Comparison of ENCODE assay signal across 1 cellular context in the genomic region with DNA sequence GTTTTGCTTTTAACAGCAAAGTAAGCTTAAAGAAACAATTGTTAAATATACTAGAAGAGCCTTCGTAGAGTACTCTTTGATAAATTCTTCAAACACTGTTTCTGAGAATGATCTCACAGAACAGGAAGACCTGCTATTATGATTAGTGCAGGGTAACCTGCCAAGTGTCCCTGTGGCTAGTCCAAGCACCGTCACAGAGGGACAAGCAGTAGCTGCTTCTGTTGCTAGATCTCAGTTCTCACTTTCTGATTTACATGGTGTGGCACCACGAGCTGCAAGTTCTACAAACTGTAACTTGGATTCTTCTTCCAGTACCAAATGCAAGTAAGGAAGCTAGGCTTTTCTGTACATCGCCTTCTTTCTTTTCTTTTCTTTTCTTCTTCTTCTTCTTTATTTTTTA.
TF ChIP-seq lines count a peak whose summit lies in the region.

No MANE protein-coding gene starts in this region.

TF ChIP-seq in GM12878, 131 proteins besides CTCF, POLR2A, EP300 and RAD21 (continued from another document and continues in another):
- TF ChIP-seq, protein P1, sequence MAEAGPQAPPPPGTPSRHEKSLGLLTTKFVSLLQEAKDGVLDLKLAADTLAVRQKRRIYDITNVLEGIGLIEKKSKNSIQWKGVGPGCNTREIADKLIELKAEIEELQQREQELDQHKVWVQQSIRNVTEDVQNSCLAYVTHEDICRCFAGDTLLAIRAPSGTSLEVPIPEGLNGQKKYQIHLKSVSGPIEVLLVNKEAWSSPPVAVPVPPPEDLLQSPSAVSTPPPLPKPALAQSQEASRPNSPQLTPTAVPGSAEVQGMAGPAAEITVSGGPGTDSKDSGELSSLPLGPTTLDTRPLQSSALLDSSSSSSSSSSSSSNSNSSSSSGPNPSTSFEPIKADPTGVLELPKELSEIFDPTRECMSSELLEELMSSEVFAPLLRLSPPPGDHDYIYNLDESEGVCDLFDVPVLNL (IDR thresholded peaks at IDR 0.05; ENCODE audit: low read depth, low read length), result no peak
- TF ChIP-seq RELA (IDR thresholded peaks at IDR 0.05; ENCODE audit: borderline replicate concordance, partially characterized antibody), result no peak
- TF ChIP-seq MXI1 (IDR thresholded peaks at IDR 0.05; ENCODE audit: low read depth, low read length), result no peak
- TF ChIP-seq EGR1 (IDR thresholded peaks at IDR 0.05; ENCODE audit: borderline replicate concordance in 1 of 2, low read depth in 2 of 2, low read length in 2 of 2), result no peak
- TF ChIP-seq, protein P2, sequence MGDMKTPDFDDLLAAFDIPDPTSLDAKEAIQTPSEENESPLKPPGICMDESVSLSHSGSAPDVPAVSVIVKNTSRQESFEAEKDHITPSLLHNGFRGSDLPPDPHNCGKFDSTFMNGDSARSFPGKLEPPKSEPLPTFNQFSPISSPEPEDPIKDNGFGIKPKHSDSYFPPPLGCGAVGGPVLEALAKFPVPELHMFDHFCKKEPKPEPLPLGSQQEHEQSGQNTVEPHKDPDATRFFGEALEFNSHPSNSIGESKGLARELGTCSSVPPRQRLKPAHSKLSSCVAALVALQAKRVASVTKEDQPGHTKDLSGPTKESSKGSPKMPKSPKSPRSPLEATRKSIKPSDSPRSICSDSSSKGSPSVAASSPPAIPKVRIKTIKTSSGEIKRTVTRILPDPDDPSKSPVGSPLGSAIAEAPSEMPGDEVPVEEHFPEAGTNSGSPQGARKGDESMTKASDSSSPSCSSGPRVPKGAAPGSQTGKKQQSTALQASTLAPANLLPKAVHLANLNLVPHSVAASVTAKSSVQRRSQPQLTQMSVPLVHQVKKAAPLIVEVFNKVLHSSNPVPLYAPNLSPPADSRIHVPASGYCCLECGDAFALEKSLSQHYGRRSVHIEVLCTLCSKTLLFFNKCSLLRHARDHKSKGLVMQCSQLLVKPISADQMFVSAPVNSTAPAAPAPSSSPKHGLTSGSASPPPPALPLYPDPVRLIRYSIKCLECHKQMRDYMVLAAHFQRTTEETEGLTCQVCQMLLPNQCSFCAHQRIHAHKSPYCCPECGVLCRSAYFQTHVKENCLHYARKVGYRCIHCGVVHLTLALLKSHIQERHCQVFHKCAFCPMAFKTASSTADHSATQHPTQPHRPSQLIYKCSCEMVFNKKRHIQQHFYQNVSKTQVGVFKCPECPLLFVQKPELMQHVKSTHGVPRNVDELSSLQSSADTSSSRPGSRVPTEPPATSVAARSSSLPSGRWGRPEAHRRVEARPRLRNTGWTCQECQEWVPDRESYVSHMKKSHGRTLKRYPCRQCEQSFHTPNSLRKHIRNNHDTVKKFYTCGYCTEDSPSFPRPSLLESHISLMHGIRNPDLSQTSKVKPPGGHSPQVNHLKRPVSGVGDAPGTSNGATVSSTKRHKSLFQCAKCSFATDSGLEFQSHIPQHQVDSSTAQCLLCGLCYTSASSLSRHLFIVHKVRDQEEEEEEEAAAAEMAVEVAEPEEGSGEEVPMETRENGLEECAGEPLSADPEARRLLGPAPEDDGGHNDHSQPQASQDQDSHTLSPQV (IDR thresholded peaks at IDR 0.05), result no peak
- TF ChIP-seq, protein P3, sequence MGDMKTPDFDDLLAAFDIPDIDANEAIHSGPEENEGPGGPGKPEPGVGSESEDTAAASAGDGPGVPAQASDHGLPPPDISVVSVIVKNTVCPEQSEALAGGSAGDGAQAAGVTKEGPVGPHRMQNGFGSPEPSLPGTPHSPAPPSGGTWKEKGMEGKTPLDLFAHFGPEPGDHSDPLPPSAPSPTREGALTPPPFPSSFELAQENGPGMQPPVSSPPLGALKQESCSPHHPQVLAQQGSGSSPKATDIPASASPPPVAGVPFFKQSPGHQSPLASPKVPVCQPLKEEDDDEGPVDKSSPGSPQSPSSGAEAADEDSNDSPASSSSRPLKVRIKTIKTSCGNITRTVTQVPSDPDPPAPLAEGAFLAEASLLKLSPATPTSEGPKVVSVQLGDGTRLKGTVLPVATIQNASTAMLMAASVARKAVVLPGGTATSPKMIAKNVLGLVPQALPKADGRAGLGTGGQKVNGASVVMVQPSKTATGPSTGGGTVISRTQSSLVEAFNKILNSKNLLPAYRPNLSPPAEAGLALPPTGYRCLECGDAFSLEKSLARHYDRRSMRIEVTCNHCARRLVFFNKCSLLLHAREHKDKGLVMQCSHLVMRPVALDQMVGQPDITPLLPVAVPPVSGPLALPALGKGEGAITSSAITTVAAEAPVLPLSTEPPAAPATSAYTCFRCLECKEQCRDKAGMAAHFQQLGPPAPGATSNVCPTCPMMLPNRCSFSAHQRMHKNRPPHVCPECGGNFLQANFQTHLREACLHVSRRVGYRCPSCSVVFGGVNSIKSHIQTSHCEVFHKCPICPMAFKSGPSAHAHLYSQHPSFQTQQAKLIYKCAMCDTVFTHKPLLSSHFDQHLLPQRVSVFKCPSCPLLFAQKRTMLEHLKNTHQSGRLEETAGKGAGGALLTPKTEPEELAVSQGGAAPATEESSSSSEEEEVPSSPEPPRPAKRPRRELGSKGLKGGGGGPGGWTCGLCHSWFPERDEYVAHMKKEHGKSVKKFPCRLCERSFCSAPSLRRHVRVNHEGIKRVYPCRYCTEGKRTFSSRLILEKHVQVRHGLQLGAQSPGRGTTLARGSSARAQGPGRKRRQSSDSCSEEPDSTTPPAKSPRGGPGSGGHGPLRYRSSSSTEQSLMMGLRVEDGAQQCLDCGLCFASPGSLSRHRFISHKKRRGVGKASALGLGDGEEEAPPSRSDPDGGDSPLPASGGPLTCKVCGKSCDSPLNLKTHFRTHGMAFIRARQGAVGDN (IDR thresholded peaks at IDR 0.05), result peak; percentile 61; the same call in 1 of the 2 replicates
- TF ChIP-seq, protein P4, sequence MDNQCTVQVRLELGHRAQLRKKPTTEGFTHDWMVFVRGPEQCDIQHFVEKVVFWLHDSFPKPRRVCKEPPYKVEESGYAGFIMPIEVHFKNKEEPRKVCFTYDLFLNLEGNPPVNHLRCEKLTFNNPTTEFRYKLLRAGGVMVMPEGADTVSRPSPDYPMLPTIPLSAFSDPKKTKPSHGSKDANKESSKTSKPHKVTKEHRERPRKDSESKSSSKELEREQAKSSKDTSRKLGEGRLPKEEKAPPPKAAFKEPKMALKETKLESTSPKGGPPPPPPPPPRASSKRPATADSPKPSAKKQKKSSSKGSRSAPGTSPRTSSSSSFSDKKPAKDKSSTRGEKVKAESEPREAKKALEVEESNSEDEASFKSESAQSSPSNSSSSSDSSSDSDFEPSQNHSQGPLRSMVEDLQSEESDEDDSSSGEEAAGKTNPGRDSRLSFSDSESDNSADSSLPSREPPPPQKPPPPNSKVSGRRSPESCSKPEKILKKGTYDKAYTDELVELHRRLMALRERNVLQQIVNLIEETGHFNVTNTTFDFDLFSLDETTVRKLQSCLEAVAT (IDR thresholded peaks at IDR 0.05), result no peak
- TF ChIP-seq RBBP5 (conservative IDR thresholded peaks at IDR 0.05), result no peak
- TF ChIP-seq NRF1 (conservative IDR thresholded peaks at IDR 0.05; ENCODE audit: low read depth, low read length), result no peak
- peak; percentile 62 for TF ChIP-seq CREB1 (IDR thresholded peaks at IDR 0.05; ENCODE audit: low read depth)
- TF ChIP-seq POLR2AphosphoS5 (IDR thresholded peaks at IDR 0.05; ENCODE audit: low read length), result peak; percentile 66; the same call in 1 of the 2 replicates
- TF ChIP-seq NR2F1 (conservative IDR thresholded peaks at IDR 0.05), result no peak
- no peak for TF ChIP-seq SMAD1 (IDR thresholded peaks at IDR 0.05; ENCODE audit: low read depth, partially characterized antibody)
- peak; percentile 30; the same call in 1 of the 2 replicates for TF ChIP-seq TCF7 (IDR thresholded peaks at IDR 0.05; ENCODE audit: borderline replicate concordance)
- TF ChIP-seq SREBF2 (IDR thresholded peaks at IDR 0.05; ENCODE audit: low read length), result no peak
- no peak for TF ChIP-seq MYC (IDR thresholded peaks at IDR 0.05; ENCODE audit: insufficient read depth, insufficient read length, insufficient replicate concordance, low read length, severe bottlenecking)
- no peak for TF ChIP-seq NFXL1 (IDR thresholded peaks at IDR 0.05; ENCODE audit: borderline replicate concordance)
- 0 out of 2 replicates have a peak, but pooled peaks have one; percentile 23 for TF ChIP-seq PAX5 (IDR thresholded peaks at IDR 0.05; ENCODE audit: borderline replicate concordance, low read depth, low read length)
- TF ChIP-seq, protein P5, sequence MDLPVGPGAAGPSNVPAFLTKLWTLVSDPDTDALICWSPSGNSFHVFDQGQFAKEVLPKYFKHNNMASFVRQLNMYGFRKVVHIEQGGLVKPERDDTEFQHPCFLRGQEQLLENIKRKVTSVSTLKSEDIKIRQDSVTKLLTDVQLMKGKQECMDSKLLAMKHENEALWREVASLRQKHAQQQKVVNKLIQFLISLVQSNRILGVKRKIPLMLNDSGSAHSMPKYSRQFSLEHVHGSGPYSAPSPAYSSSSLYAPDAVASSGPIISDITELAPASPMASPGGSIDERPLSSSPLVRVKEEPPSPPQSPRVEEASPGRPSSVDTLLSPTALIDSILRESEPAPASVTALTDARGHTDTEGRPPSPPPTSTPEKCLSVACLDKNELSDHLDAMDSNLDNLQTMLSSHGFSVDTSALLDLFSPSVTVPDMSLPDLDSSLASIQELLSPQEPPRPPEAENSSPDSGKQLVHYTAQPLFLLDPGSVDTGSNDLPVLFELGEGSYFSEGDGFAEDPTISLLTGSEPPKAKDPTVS (IDR thresholded peaks at IDR 0.05; ENCODE audit: low read depth, low read length), result no peak
- TF ChIP-seq BCL11A (IDR thresholded peaks at IDR 0.05; ENCODE audit: low read depth, low read length), result peak; percentile 62; the same call in 1 of the 2 replicates
- TF ChIP-seq, protein P6, sequence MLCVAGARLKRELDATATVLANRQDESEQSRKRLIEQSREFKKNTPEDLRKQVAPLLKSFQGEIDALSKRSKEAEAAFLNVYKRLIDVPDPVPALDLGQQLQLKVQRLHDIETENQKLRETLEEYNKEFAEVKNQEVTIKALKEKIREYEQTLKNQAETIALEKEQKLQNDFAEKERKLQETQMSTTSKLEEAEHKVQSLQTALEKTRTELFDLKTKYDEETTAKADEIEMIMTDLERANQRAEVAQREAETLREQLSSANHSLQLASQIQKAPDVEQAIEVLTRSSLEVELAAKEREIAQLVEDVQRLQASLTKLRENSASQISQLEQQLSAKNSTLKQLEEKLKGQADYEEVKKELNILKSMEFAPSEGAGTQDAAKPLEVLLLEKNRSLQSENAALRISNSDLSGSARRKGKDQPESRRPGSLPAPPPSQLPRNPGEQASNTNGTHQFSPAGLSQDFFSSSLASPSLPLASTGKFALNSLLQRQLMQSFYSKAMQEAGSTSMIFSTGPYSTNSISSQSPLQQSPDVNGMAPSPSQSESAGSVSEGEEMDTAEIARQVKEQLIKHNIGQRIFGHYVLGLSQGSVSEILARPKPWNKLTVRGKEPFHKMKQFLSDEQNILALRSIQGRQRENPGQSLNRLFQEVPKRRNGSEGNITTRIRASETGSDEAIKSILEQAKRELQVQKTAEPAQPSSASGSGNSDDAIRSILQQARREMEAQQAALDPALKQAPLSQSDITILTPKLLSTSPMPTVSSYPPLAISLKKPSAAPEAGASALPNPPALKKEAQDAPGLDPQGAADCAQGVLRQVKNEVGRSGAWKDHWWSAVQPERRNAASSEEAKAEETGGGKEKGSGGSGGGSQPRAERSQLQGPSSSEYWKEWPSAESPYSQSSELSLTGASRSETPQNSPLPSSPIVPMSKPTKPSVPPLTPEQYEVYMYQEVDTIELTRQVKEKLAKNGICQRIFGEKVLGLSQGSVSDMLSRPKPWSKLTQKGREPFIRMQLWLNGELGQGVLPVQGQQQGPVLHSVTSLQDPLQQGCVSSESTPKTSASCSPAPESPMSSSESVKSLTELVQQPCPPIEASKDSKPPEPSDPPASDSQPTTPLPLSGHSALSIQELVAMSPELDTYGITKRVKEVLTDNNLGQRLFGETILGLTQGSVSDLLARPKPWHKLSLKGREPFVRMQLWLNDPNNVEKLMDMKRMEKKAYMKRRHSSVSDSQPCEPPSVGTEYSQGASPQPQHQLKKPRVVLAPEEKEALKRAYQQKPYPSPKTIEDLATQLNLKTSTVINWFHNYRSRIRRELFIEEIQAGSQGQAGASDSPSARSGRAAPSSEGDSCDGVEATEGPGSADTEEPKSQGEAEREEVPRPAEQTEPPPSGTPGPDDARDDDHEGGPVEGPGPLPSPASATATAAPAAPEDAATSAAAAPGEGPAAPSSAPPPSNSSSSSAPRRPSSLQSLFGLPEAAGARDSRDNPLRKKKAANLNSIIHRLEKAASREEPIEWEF (IDR thresholded peaks at IDR 0.05; ENCODE audit: insufficient replicate concordance, low read depth, low read length), result no peak
- TF ChIP-seq IKZF2 (IDR thresholded peaks at IDR 0.05), result peak in 1 of 2 experiments; percentile 46; a peak in 1 of 4 replicates
- no peak for TF ChIP-seq ESRRA (IDR thresholded peaks at IDR 0.05; ENCODE audit: low read length)
- TF ChIP-seq, protein P7, sequence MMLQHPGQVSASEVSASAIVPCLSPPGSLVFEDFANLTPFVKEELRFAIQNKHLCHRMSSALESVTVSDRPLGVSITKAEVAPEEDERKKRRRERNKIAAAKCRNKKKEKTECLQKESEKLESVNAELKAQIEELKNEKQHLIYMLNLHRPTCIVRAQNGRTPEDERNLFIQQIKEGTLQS (IDR thresholded peaks at IDR 0.05; ENCODE audit: borderline replicate concordance, extremely low read depth, low read depth, low read length), result no peak
- TF ChIP-seq CBX5 (IDR thresholded peaks at IDR 0.05; ENCODE audit: low read depth), result peak; percentile 78; the same call in 1 of the 2 replicates
- no peak for TF ChIP-seq BMI1 (IDR thresholded peaks at IDR 0.05; ENCODE audit: borderline replicate concordance)
- peak; percentile 42; the same call in 1 of the 2 replicates for TF ChIP-seq MTA2 (IDR thresholded peaks at IDR 0.05; ENCODE audit: low read depth)
- TF ChIP-seq HDGF (IDR thresholded peaks at IDR 0.05), result no peak
- TF ChIP-seq RCOR1 (conservative IDR thresholded peaks at IDR 0.05; ENCODE audit: low read depth, low read length), result no peak
- peak; percentile 66; the same call in 1 of the 2 replicates for TF ChIP-seq NBN (IDR thresholded peaks at IDR 0.05)
- TF ChIP-seq EZH2 (IDR thresholded peaks at IDR 0.05; ENCODE audit: borderline replicate concordance, control insufficient read depth, low read depth, low read length), result no peak
- TF ChIP-seq FOS (IDR thresholded peaks at IDR 0.05; ENCODE audit: borderline replicate concordance, extremely low read depth, insufficient read length), result no peak
- TF ChIP-seq IKZF1 (conservative IDR thresholded peaks at IDR 0.05), result no peak
- TF ChIP-seq GATAD2B (conservative IDR thresholded peaks at IDR 0.05; ENCODE audit: low read depth), result no peak
- no peak for TF ChIP-seq STAT3 (IDR thresholded peaks at IDR 0.05; ENCODE audit: low read depth, low read length)
- no peak for TF ChIP-seq NFYA (IDR thresholded peaks at IDR 0.05; ENCODE audit: borderline replicate concordance, low read depth, low read length)
- peak; percentile 37; the same call in 1 of the 2 replicates for TF ChIP-seq ZBED1 (IDR thresholded peaks at IDR 0.05; ENCODE audit: borderline replicate concordance)
- no peak for TF ChIP-seq ASH2L (IDR thresholded peaks at IDR 0.05; ENCODE audit: borderline replicate concordance, low read depth)
- no peak for TF ChIP-seq KAT2A (conservative IDR thresholded peaks at IDR 0.05; ENCODE audit: control insufficient read depth, low read depth, low read length)
- no peak for TF ChIP-seq HCFC1 (IDR thresholded peaks at IDR 0.05; ENCODE audit: low read length)
- peak; percentile 59 for TF ChIP-seq ATF7 (IDR thresholded peaks at IDR 0.05; ENCODE audit: low read depth)
- no peak for TF ChIP-seq FOXK2 (IDR thresholded peaks at IDR 0.05)
- no peak for TF ChIP-seq HDAC2 (IDR thresholded peaks at IDR 0.05)
